28 cellular contexts compared by ENCODE assay signal in the genomic region with DNA sequence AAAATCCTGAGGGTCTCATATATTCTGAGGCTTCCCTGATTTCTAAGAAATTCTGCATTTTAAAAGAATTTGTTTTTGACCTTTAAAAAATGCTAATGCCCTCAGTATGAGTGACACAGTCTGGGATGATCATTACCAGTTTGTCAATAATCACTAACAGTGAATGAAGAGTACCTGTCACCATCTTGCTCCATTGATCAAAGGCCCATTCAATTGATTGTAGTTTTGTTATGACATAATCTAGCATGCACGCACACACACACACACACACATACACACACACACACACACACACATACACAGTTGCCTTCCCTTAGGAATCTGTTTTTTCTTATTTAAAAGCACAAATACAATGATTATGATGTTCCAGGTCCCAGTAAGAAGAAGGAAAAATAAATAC.
DNase-seq lines count a peak whose midpoint lies in the region; ATAC-seq and TF ChIP-seq lines count a peak whose summit lies in the region.
"Had no signal": no experiment of that assay in that cellular context is flagged by ENCODE, and none has a peak within 500 bp of the region (broad histone marks: within the 10 kb centered on the region; RNA-seq: fewer than 3 reads in every experiment).

No MANE protein-coding gene starts in this region.

- H3K36me3 ChIP-seq in HEK293 (ENCODE audit: control insufficient read depth in 2 of 2, insufficient read depth in 1 of 2, low read length in 2 of 2): peaks cover 3 to 6% of the 10 kb centered on the region in 2 experiments; a peak in 2 of 3 replicates
- H3K36me3 ChIP-seq: BLaER1 treated with 17β-estradiol and CSF1 and Interleukin-3, amounts not matched to agents 10 nM and 100 nM; HAP-1; SJSA1 had no signal

- H3K4me1 ChIP-seq in HEK293 (ENCODE audit: control insufficient read depth, insufficient read depth, low read length): peaks cover 7% of the 10 kb centered on the region; the same call in 1 of the 2 replicates
- H3K4me1 ChIP-seq: BLaER1 treated with 17β-estradiol and CSF1 and Interleukin-3, amounts not matched to agents 10 nM and 100 nM had no signal

- POLR2A ChIA-PET in HEK293 (lab: Yijun Ruan, JAX): no interaction called here
- POLR2A ChIA-PET in activated CD4-positive, alpha-beta memory T cell treated with anti-CD3 and anti-CD28 coated beads, Interleukin-2, amount 10 ng/mL, durations not matched to agents 7 days and 5 days (lab: Charles Lee): interaction anchor here (1.1 to 2.3 kb wide), 5 partner anchors 13 to 55 kb away, joined by 4 to 18 read pairs (median 4); no protein-coding TSS in a partner anchor

- H3K27ac Mint-ChIP-seq in natural killer cell treated with Interleukin-12 subunit alpha and Interleukin-12 subunit beta and Interleukin-15 and Interleukin-18, amount 100 ng/mL, for 72 hours: peak overlapping the region; percentile 56 to 76
- no peak overlapping the region for H3K27ac Mint-ChIP-seq in natural killer cell
- H3K27ac Mint-ChIP-seq in activated CD4-positive, alpha-beta memory T cell treated with anti-CD3 and anti-CD28 coated beads, Interleukin-2, amount 10 ng/mL, durations not matched to agents 7 days and 5 days: peak overlapping the region; percentile 17
- peak overlapping the region; percentile 94 for H3K27ac Mint-ChIP-seq in stimulated activated effector memory CD8-positive, alpha-beta T cell treated with anti-CD3 and anti-CD28 coated beads, Interleukin-12 subunit alpha, Interleukin-12 subunit beta, amount 100 ng/mL, for 72 hours
- H3K27ac Mint-ChIP-seq: CD4-positive, alpha-beta T cell; IgD-negative memory B cell; T-cell had no signal

- CTCF ChIA-PET in HEK293 (lab: Yijun Ruan, JAX): no interaction called here
- CTCF ChIA-PET in activated CD4-positive, alpha-beta memory T cell treated with anti-CD3 and anti-CD28 coated beads, Interleukin-2, amount 10 ng/mL, durations not matched to agents 7 days and 5 days (lab: Charles Lee): interaction anchor here (1.1 to 1.5 kb wide), 3 partner anchors 14 to 283 kb away, joined by 4 to 10 read pairs (median 6); no protein-coding TSS in a partner anchor

- TF ChIP-seq CTCF in natural killer cell (IDR thresholded peaks at IDR 0.05) (no peak), HEK293 (tag by site-specific recombination; IDR thresholded peaks at IDR 0.05) (no peak)

- peaks cover 11 to 20% of the 10 kb centered on the region in 2 donors for H3K4me1 Mint-ChIP-seq in natural killer cell treated with Interleukin-12 subunit alpha and Interleukin-12 subunit beta and Interleukin-15 and Interleukin-18, amount 100 ng/mL, for 72 hours (ENCODE audit: low read depth in 2 of 2)
- H3K4me1 Mint-ChIP-seq in natural killer cell: peaks cover 8% of the 10 kb centered on the region in 2 donors
- peaks cover 23% of the 10 kb centered on the region for H3K4me1 Mint-ChIP-seq in activated CD4-positive, alpha-beta memory T cell treated with anti-CD3 and anti-CD28 coated beads, Interleukin-2, amount 10 ng/mL, durations not matched to agents 7 days and 5 days
- peaks cover 15% of the 10 kb centered on the region for H3K4me1 Mint-ChIP-seq in stimulated activated effector memory CD8-positive, alpha-beta T cell treated with anti-CD3 and anti-CD28 coated beads, Interleukin-12 subunit alpha, Interleukin-12 subunit beta, amount 100 ng/mL, for 72 hours
- H3K4me1 Mint-ChIP-seq: IgD-negative memory B cell, T-cell had no signal

- intact Hi-C loops in natural killer cell (cut with micrococcal nuclease): no loop called here

- DNase-seq in natural killer cell treated with Interleukin-12 subunit alpha and Interleukin-12 subunit beta and Interleukin-15 and Interleukin-18, amount 100 ng/mL, for 72 hours (ENCODE audit: low spot score): no peak
- no peak for DNase-seq in natural killer cell
- DNase-seq in activated CD4-positive, alpha-beta memory T cell treated with anti-CD3 and anti-CD28 coated beads, Interleukin-2, amount 10 ng/mL, durations not matched to agents 7 days and 5 days: no peak
- no peak for DNase-seq in stimulated activated effector memory CD8-positive, alpha-beta T cell treated with anti-CD3 and anti-CD28 coated beads, Interleukin-12 subunit alpha, Interleukin-12 subunit beta, amount 100 ng/mL, for 72 hours (ENCODE audit: low spot score in 2 of 2)
- DNase-seq in NK-92 (lab: John Stamatoyannopoulos, UW; ENCODE audit: unreplicated experiment): no peak
- DNase-seq in mesenteric fat pad (ENCODE audit: low spot score): no peak
- DNase-seq in T-helper 9 cell: no peak
- DNase-seq: AML-193; CD4-positive, alpha-beta T cell; COR-L47; DMS53; GOT3; NCI-H1048; NCI-H1417 treated with DMSO at 0.1 percent for 48 hours; NCI-H1694 treated with DMSO at 0.1 percent for 48 hours; NCI-H2081; NCI-H345; NCI-H510A treated with DMSO at 0.1 percent for 48 hours; NK-92 treated with Interleukin-12 subunit alpha and Interleukin-12 subunit beta, amount 100 ng/mL, for 24 hours; PC-9; T-cell had no signal

- no peaks in the 10 kb centered on the region for H3K9me3 Mint-ChIP-seq in natural killer cell treated with Interleukin-12 subunit alpha and Interleukin-12 subunit beta and Interleukin-15 and Interleukin-18, amount 100 ng/mL, for 72 hours
- no peaks in the 10 kb centered on the region for H3K9me3 Mint-ChIP-seq in natural killer cell
- H3K9me3 Mint-ChIP-seq in activated CD4-positive, alpha-beta memory T cell treated with anti-CD3 and anti-CD28 coated beads, Interleukin-2, amount 10 ng/mL, durations not matched to agents 7 days and 5 days: peaks cover 3% of the 10 kb centered on the region
- no peaks in the 10 kb centered on the region for H3K9me3 Mint-ChIP-seq in stimulated activated effector memory CD8-positive, alpha-beta T cell treated with anti-CD3 and anti-CD28 coated beads, Interleukin-12 subunit alpha, Interleukin-12 subunit beta, amount 100 ng/mL, for 72 hours
- H3K9me3 Mint-ChIP-seq: T-cell had no signal

- peak overlapping the region; percentile 59 for H3K4me3 Mint-ChIP-seq in natural killer cell treated with Interleukin-12 subunit alpha and Interleukin-12 subunit beta and Interleukin-15 and Interleukin-18, amount 100 ng/mL, for 72 hours
- H3K4me3 Mint-ChIP-seq in natural killer cell: no peak overlapping the region
- no peak overlapping the region for H3K4me3 Mint-ChIP-seq in activated CD4-positive, alpha-beta memory T cell treated with anti-CD3 and anti-CD28 coated beads, Interleukin-2, amount 10 ng/mL, durations not matched to agents 7 days and 5 days
- peak overlapping the region; percentile 45 for H3K4me3 Mint-ChIP-seq in stimulated activated effector memory CD8-positive, alpha-beta T cell treated with anti-CD3 and anti-CD28 coated beads, Interleukin-12 subunit alpha, Interleukin-12 subunit beta, amount 100 ng/mL, for 72 hours
- H3K4me3 Mint-ChIP-seq: CD4-positive, alpha-beta T cell; IgD-negative memory B cell; T-cell had no signal

- no peak for ATAC-seq in natural killer cell treated with Interleukin-12 subunit alpha and Interleukin-12 subunit beta and Interleukin-15 and Interleukin-18, amount 100 ng/mL, for 72 hours
- no peak for ATAC-seq in natural killer cell
- no peak for ATAC-seq in stimulated activated effector memory CD8-positive, alpha-beta T cell treated with anti-CD3 and anti-CD28 coated beads, Interleukin-12 subunit alpha, Interleukin-12 subunit beta, amount 100 ng/mL, for 72 hours
- ATAC-seq: Right ventricle myocardium inferior, T-cell had no signal

- H3K4me3 ChIP-seq in HEK293 (ENCODE audit: low read depth, low read length): no peak overlapping the region
- H3K4me3 ChIP-seq: BLaER1 treated with 17β-estradiol and CSF1 and Interleukin-3, amounts not matched to agents 10 nM and 100 nM; HAP-1; PC-9; SJSA1 had no signal

- H3K9me3 ChIP-seq in HEK293 (ENCODE audit: control insufficient read depth, insufficient read depth, low read depth, low read length): no peaks in the 10 kb centered on the region
- H3K9me3 ChIP-seq: BLaER1 treated with 17β-estradiol and CSF1 and Interleukin-3, amounts not matched to agents 10 nM and 100 nM; HAP-1; SJSA1 had no signal

- H3K27ac ChIP-seq in HEK293 (ENCODE audit: extremely low read depth, low read depth, low read length): no peak overlapping the region
- H3K27ac ChIP-seq: BLaER1 treated with 17β-estradiol and CSF1 and Interleukin-3, amounts not matched to agents 10 nM and 100 nM; HL-60; PC-9; SJSA1 had no signal

- H3K27me3 Mint-ChIP-seq in natural killer cell treated with Interleukin-12 subunit alpha and Interleukin-12 subunit beta and Interleukin-15 and Interleukin-18, amount 100 ng/mL, for 72 hours: peaks cover 9 to 19% of the 10 kb centered on the region in 2 donors
- H3K27me3 Mint-ChIP-seq in natural killer cell (ENCODE audit: low read depth in 2 of 2): peaks cover 16 to 20% of the 10 kb centered on the region in 2 donors
- H3K27me3 Mint-ChIP-seq in activated CD4-positive, alpha-beta memory T cell treated with anti-CD3 and anti-CD28 coated beads, Interleukin-2, amount 10 ng/mL, durations not matched to agents 7 days and 5 days: no peaks in the 10 kb centered on the region
- H3K27me3 Mint-ChIP-seq: CD4-positive, alpha-beta T cell; T-cell had no signal

- H3K36me3 Mint-ChIP-seq in natural killer cell treated with Interleukin-12 subunit alpha and Interleukin-12 subunit beta and Interleukin-15 and Interleukin-18, amount 100 ng/mL, for 72 hours: no peaks in the 10 kb centered on the region
- H3K36me3 Mint-ChIP-seq in natural killer cell: no peaks in the 10 kb centered on the region
- H3K36me3 Mint-ChIP-seq in activated CD4-positive, alpha-beta memory T cell treated with anti-CD3 and anti-CD28 coated beads, Interleukin-2, amount 10 ng/mL, durations not matched to agents 7 days and 5 days (ENCODE audit: low read depth): no peaks in the 10 kb centered on the region
- H3K36me3 Mint-ChIP-seq in stimulated activated effector memory CD8-positive, alpha-beta T cell treated with anti-CD3 and anti-CD28 coated beads, Interleukin-12 subunit alpha, Interleukin-12 subunit beta, amount 100 ng/mL, for 72 hours: peaks cover 10% of the 10 kb centered on the region
- H3K36me3 Mint-ChIP-seq: IgD-negative memory B cell, T-cell had no signal

TF ChIP-seq in HEK293, 187 proteins besides CTCF, POLR2A, EP300 and RAD21 (continues in another document):
- TF ChIP-seq ZNF837 (tag by site-specific recombination; IDR thresholded peaks at IDR 0.05) (no peak), ZNF639 (tag by site-specific recombination; IDR thresholded peaks at IDR 0.05) (no peak), ZNF600 (tag by site-specific recombination; IDR thresholded peaks at IDR 0.05) (no peak), ZNF174 (tag by site-specific recombination; IDR thresholded peaks at IDR 0.05) (no peak), ZNF202 (tag by site-specific recombination; IDR thresholded peaks at IDR 0.05; ENCODE audit: borderline replicate concordance) (no peak)

Comparison
In these comparisons a context has a peak if more than half of its experiments do, and no peak if none do; other contexts are left out.
1. H3K27ac Mint-ChIP-seq: peak in natural killer cell treated with Interleukin-12 subunit alpha and Interleukin-12 subunit beta and Interleukin-15 and Interleukin-18, amount 100 ng/mL, for 72 hours (2 of 2), activated CD4-positive, alpha-beta memory T cell treated with anti-CD3 and anti-CD28 coated beads, Interleukin-2, amount 10 ng/mL, durations not matched to agents 7 days and 5 days (single experiment) and stimulated activated effector memory CD8-positive, alpha-beta T cell treated with anti-CD3 and anti-CD28 coated beads, Interleukin-12 subunit alpha, Interleukin-12 subunit beta, amount 100 ng/mL, for 72 hours (single experiment); none in natural killer cell (0 of 2).
2. H3K4me3 Mint-ChIP-seq: peak in natural killer cell treated with Interleukin-12 subunit alpha and Interleukin-12 subunit beta and Interleukin-15 and Interleukin-18, amount 100 ng/mL, for 72 hours (single experiment) and stimulated activated effector memory CD8-positive, alpha-beta T cell treated with anti-CD3 and anti-CD28 coated beads, Interleukin-12 subunit alpha, Interleukin-12 subunit beta, amount 100 ng/mL, for 72 hours (single experiment); none in natural killer cell (single experiment) and activated CD4-positive, alpha-beta memory T cell treated with anti-CD3 and anti-CD28 coated beads, Interleukin-2, amount 10 ng/mL, durations not matched to agents 7 days and 5 days (single experiment).